20 cellular contexts compared by ENCODE assay signal in genomic region chr4:158446106-158446505, GRCh38.
DNase-seq lines count a peak whose midpoint lies in the region; ATAC-seq, FAIRE-seq and TF ChIP-seq lines count a peak whose summit lies in the region.
"Had no signal": no experiment of that assay in that cellular context is flagged by ENCODE, and none has a peak within 500 bp of the region (broad histone marks: within the 10 kb centered on the region; RNA-seq: fewer than 3 reads in every experiment).

No MANE protein-coding gene starts in this region.

- no peak for ATAC-seq in HepG2
- ATAC-seq in body of pancreas, result peak; percentile 35
- no peak for ATAC-seq in HG03378 (IDR thresholded peaks at IDR 0.05; ENCODE audit: unreplicated experiment)
- ATAC-seq: activated CD8-positive, alpha-beta memory T cell treated with anti-CD3 and anti-CD28 coated beads, Interleukin-2, amount 10 ng/mL, durations not matched to agents 7 days and 5 days; natural killer cell treated with Interleukin-12 subunit alpha and Interleukin-12 subunit beta and Interleukin-15 and Interleukin-18, amount 100 ng/mL, for 72 hours had no signal

- H3K79me2 ChIP-seq in HepG2 (ENCODE audit: insufficient read depth, low read length), result no peaks in the 10 kb centered on the region

- H3K27ac ChIP-seq in liver (ENCODE audit: low read depth in 1 of 2, low read length in 2 of 2) (no peak overlapping the region), HepG2 (ENCODE audit: extremely low read length, insufficient read depth, low read length) (no peak overlapping the region), body of pancreas (no peak overlapping the region), A673 (ENCODE audit: low read depth, low read length, poor library complexity, severe bottlenecking) (no peak overlapping the region)
- H3K27ac ChIP-seq: esophagus squamous epithelium, SJSA1 had no signal

- H3K9me3 ChIP-seq in liver (ENCODE audit: control insufficient read depth in 4 of 4, low read length in 3 of 4) (no peaks in the 10 kb centered on the region), HepG2 (ENCODE audit: low read length) (no peaks in the 10 kb centered on the region), body of pancreas (no peaks in the 10 kb centered on the region), A673 (ENCODE audit: low read depth, low read length, poor library complexity, severe bottlenecking) (no peaks in the 10 kb centered on the region)
- H3K9me3 ChIP-seq: esophagus squamous epithelium, SJSA1 had no signal

- no peak overlapping the region for H2AFZ ChIP-seq in HepG2 (ENCODE audit: low read length)

- CTCF ChIA-PET in HepG2 (lab: Yijun Ruan, JAX; ENCODE audit: low intra/inter-chr PET ratio, low total read pairs), result no interaction called here
- CTCF ChIA-PET in A673 (lab: Charles Lee), result no interaction called here

- TF ChIP-seq CTCF in liver (IDR thresholded peaks at IDR 0.05; ENCODE audit: low read depth, low read length, missing input control) (no peak), HepG2 (CRISPR knock-in tag; IDR thresholded peaks at IDR 0.05) (no peak), body of pancreas (IDR thresholded peaks at IDR 0.05) (no peak), foreskin fibroblast (IDR thresholded peaks at IDR 0.05; ENCODE audit: low read depth, low read length) (no peak), A673 (conservative IDR thresholded peaks at IDR 0.05; ENCODE audit: low read depth, low read length) (no peak)

- H4K20me1 ChIP-seq in HepG2 (ENCODE audit: insufficient read depth, low read length), result no peaks in the 10 kb centered on the region

- H3K9ac ChIP-seq in liver (ENCODE audit: low read depth in 1 of 2, low read length in 2 of 2) (no peak overlapping the region), HepG2 (ENCODE audit: insufficient read depth, low read depth, low read length) (no peak overlapping the region)

- 55% methylated on average over 2 of the region's 2 CpGs for WGBS in liver
- WGBS in HepG2 (ENCODE audit: low lambda C conversion rate), result 0% methylated on average over 2 of the region's 2 CpGs
- 59 to 71% methylated on average over 2 of the region's 2 CpGs for WGBS in body of pancreas, 2 donors

- no TSS peak for BruUV-seq in HepG2 (replicated peaks; lab: Mats Ljungman, UMichigan)
- BruUV-seq in A673 (replicated peaks; lab: Mats Ljungman, UMichigan), result no TSS peak

- DNase-seq in HepG2 (ENCODE audit: low spot score), result no peak
- DNase-seq in body of pancreas, result no peak
- DNase-seq in foreskin fibroblast, result peak; percentile 82 to 88
- no peak for DNase-seq in A673 (ENCODE audit: low spot score)
- no peak for DNase-seq in epidermal melanocyte (ENCODE audit: insufficient read length, low spot score)
- no peak for DNase-seq in DMS 273 treated with DMSO at 0.1 percent for 48 hours (lab: John Stamatoyannopoulos, UW)
- DNase-seq: activated CD4-positive, CD25-positive, alpha-beta regulatory T cell treated with anti-CD3 and anti-CD28 coated beads, Interleukin-2, amount 50 U/mL, for 72 hours; activated CD8-positive, alpha-beta memory T cell treated with anti-CD3 and anti-CD28 coated beads, Interleukin-2, amount 10 ng/mL, durations not matched to agents 7 days and 5 days; AML-193; esophagus squamous epithelium; GF-D8; H7; NCI-H1694; NCI-H510A treated with DMSO at 0.1 percent for 48 hours had no signal

- H3K36me3 ChIP-seq in liver (ENCODE audit: control insufficient read depth in 4 of 4, insufficient read depth in 3 of 4, low read depth in 1 of 4, low read length in 3 of 4) (no peaks in the 10 kb centered on the region), HepG2 (replicated peaks in 1 of 2; ENCODE audit: control insufficient read depth in 1 of 2, insufficient read depth in 2 of 2, low read length in 2 of 2) (no peaks in the 10 kb centered on the region), body of pancreas (replicated peaks in 1 of 2; ENCODE audit: insufficient read depth in 1 of 2, low read depth in 2 of 2) (no peaks in the 10 kb centered on the region), A673 (ENCODE audit: insufficient read depth, low read length, poor library complexity, severe bottlenecking) (no peaks in the 10 kb centered on the region)
- H3K36me3 ChIP-seq: esophagus squamous epithelium, SJSA1 had no signal

- TF ChIP-seq RAD21 in liver (IDR thresholded peaks at IDR 0.05) (no peak), HepG2 (CRISPR knock-in tag; IDR thresholded peaks at IDR 0.05) (no peak)

- in situ Hi-C loops in HepG2 (cut with HindIII; ENCODE audit: extremely low pct_ligation_motif_present, low pct_unique_long_range_greater_than_20kb), result no loop called here

- intact Hi-C loops in HepG2 (cut with micrococcal nuclease; ENCODE audit: unreplicated experiment) (no loop called here), body of pancreas (cut with DNase I) (no loop called here), A673 (cut with micrococcal nuclease; ENCODE audit: unreplicated experiment) (no loop called here)

- POLR2A ChIA-PET in HepG2 (lab: Yijun Ruan, JAX) (no interaction called here), A673 (lab: Charles Lee; ENCODE audit: low non-redundant PET) (no interaction called here)

- H3K4me3 ChIP-seq in liver (ENCODE audit: low read depth in 1 of 3, low read length in 3 of 3) (no peak overlapping the region), HepG2 (replicated peaks in 1 of 3; ENCODE audit: insufficient read depth in 1 of 3, low read depth in 2 of 3, low read length in 3 of 3) (no peak overlapping the region), body of pancreas (no peak overlapping the region), foreskin fibroblast (ENCODE audit: low read depth in 1 of 2, low read length in 2 of 2) (no peak overlapping the region), A673 (ENCODE audit: low read depth, low read length, poor library complexity, severe bottlenecking) (no peak overlapping the region)
- H3K4me3 ChIP-seq: esophagus squamous epithelium, lung, SJSA1 had no signal

- no peak for FAIRE-seq in HepG2 (lab: Jason Lieb, UNC)
- FAIRE-seq: urothelium cell line had no signal

- H3K27me3 ChIP-seq in liver (ENCODE audit: control insufficient read depth in 4 of 4, insufficient read depth in 4 of 4, low read length in 3 of 4), result no peaks in the 10 kb centered on the region
- no peaks in the 10 kb centered on the region for H3K27me3 ChIP-seq in HepG2 (ENCODE audit: control insufficient read depth in 1 of 2, insufficient read depth in 2 of 2, low read length in 2 of 2)
- H3K27me3 ChIP-seq in body of pancreas, result no peaks in the 10 kb centered on the region
- no peaks in the 10 kb centered on the region for H3K27me3 ChIP-seq in A673 (replicated peaks; ENCODE audit: insufficient read depth, low read depth, low read length, poor library complexity)
- H3K27me3 ChIP-seq: esophagus squamous epithelium had no signal

- H3K4me1 ChIP-seq in liver (ENCODE audit: control insufficient read depth in 4 of 4, insufficient read depth in 4 of 4, low read length in 3 of 4) (no peaks in the 10 kb centered on the region), HepG2 (ENCODE audit: insufficient read depth, low read length) (no peaks in the 10 kb centered on the region), body of pancreas (no peaks in the 10 kb centered on the region), A673 (ENCODE audit: insufficient read depth, low read length, poor library complexity, severe bottlenecking) (no peaks in the 10 kb centered on the region)
- H3K4me1 ChIP-seq: esophagus squamous epithelium, SJSA1 had no signal

- no peak overlapping the region for H3K4me2 ChIP-seq in HepG2 (ENCODE audit: low read depth, low read length)

- TF ChIP-seq EP300 in HepG2 (IDR thresholded peaks at IDR 0.05; ENCODE audit: low read depth in 2 of 2, low read length in 2 of 2) (no peak), HepG2 (CRISPR knock-in tag; IDR thresholded peaks at IDR 0.05; ENCODE audit: borderline replicate concordance) (no peak)

- TF ChIP-seq POLR2A in HepG2 (IDR thresholded peaks at IDR 0.05; ENCODE audit: insufficient read depth in 1 of 2, low read depth in 2 of 2, low read length in 2 of 2), result no peak
- no peak for TF ChIP-seq POLR2A in body of pancreas (IDR thresholded peaks at IDR 0.05)

TF ChIP-seq in liver, 16 proteins besides CTCF, POLR2A, EP300 and RAD21:
- TF ChIP-seq RXRA (IDR thresholded peaks at IDR 0.05) (peak; percentile 12 to 42), JUND (IDR thresholded peaks at IDR 0.05) (no peak), GABPA (IDR thresholded peaks at IDR 0.05 in 1 of 2, conservative IDR thresholded peaks at IDR 0.05 in 1 of 2) (no peak), HNF4G (IDR thresholded peaks at IDR 0.05) (no peak), YY1 (IDR thresholded peaks at IDR 0.05) (peak; percentile 33), NR2F2 (IDR thresholded peaks at IDR 0.05) (peak; percentile 29)

TF ChIP-seq in HepG2, 621 proteins besides CTCF, POLR2A, EP300 and RAD21 (continues in another document):
- TF ChIP-seq NR2F1 (CRISPR knock-in tag; IDR thresholded peaks at IDR 0.05), result no peak

Comparison
In these comparisons a context has a peak if more than half of its experiments do, and no peak if none do; other contexts are left out.
1. DNase-seq: peak in foreskin fibroblast (2 of 2); none in HepG2 (single experiment), body of pancreas (0 of 4), A673 (single experiment), epidermal melanocyte (single experiment) and DMS 273 treated with DMSO at 0.1 percent for 48 hours (single experiment).